In the genomic region with DNA sequence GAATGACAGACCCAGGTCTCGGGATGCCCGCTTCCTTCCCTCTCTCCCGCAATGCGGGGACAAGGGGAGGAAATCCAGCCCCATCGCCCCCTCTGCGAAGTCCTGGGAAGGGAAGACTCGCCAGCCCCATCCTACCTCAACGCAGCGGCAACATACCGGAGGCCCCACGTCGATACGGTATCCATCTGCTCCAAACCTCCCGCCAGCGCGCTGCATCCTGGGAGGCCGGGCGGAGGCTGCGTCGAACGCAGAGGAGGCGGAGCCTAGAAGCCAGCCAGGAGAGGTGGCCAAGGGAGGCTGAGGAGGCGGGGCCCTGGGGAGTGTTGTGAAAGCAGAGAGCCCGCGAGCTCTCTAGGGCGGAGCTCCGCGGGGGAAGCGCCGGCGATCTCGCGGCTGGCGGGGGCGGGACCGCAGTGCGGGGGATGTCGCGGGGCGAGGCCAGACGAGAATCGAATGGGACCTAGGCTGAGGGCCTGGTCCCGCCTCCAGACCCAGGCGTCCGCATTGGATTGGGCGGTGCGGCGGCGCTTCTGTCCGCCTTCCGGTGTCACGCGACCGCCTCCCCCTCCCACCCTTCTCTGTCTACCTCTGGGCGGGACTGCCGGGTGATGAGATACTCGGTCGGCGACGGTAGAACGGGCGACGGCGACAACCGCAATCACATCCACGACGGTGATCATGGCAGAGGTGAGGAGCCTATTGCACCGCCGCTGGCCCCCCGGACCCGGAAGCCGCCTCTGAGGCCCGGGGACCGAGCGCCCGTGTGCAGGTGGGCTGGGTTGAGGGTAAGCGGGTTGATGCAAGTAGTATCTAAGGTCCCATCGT, we compare ENCODE assay signal across 8 cellular contexts. TPM values are rescaled to one million over a fixed set of nuclear protein-coding genes. Genes with fewer than 3 reads are reported as not detected.
A peak's percentile ranks its signal among the peaks of the same experiment; 100 is the strongest.
DNase-seq lines count a peak whose midpoint lies in the region; ATAC-seq and TF ChIP-seq lines count a peak whose summit lies in the region.

Gene FANCB (minus strand): TSS at position 219 of the 825 bp plus-strand sequence. CDS start 7,559 bp downstream, outside the sequence.
Gene MOSPD2 (plus strand): TSS at position 571 of the 825 bp plus-strand sequence. CDS start 108 bp downstream, at position 679.

- H3K4me3 ChIP-seq in liver (ENCODE audit: low read depth in 1 of 3, low read length in 3 of 3), result peak within 1 kb of the TSS; percentile 64 to 83 (median 75)

- H3K27ac Mint-ChIP-seq in CD4-positive, alpha-beta T cell, result peak within 1 kb of the TSS; percentile 91

- H3K27me3 ChIP-seq in CD4-positive, alpha-beta T cell (ENCODE audit: control insufficient read depth, insufficient read depth, low read length), result no peaks in the 10 kb centered on the region
- no peaks in the 10 kb centered on the region for H3K27me3 ChIP-seq in liver (ENCODE audit: control insufficient read depth in 4 of 4, insufficient read depth in 4 of 4, low read length in 3 of 4)

- CTCF ChIA-PET in CD4-positive, alpha-beta T cell (lab: Charles Lee), result no interaction called here

- peak; percentile 89 for ATAC-seq in CD4-positive, alpha-beta T cell (ENCODE audit: poor library complexity)
- ATAC-seq in GM19452 (IDR thresholded peaks at IDR 0.05; ENCODE audit: unreplicated experiment) (peak; percentile 96), HG03575 (IDR thresholded peaks at IDR 0.05; ENCODE audit: extremely low read depth, insufficient number of reproducible peaks, low FRiP score, unreplicated experiment) (peak; percentile 93)

- peak within 1 kb of the TSS; percentile 72 for H3K27ac ChIP-seq in CD4-positive, alpha-beta T cell (ENCODE audit: low read depth, low read length)
- peak within 1 kb of the TSS; percentile 74 to 80 for H3K27ac ChIP-seq in liver (ENCODE audit: low read depth in 1 of 2, low read length in 2 of 2)

- H3K36me3 Mint-ChIP-seq in CD4-positive, alpha-beta T cell (ENCODE audit: low read depth), result peaks cover 7% of the 10 kb centered on the region

- H3K4me1 ChIP-seq in liver (ENCODE audit: control insufficient read depth in 4 of 4, insufficient read depth in 4 of 4, low read length in 3 of 4), result peaks cover 0 to 6% (median 5%) of the 10 kb centered on the region in 4 donors

- H3K4me1 Mint-ChIP-seq in CD4-positive, alpha-beta T cell (ENCODE audit: low read depth), result peaks cover 8% of the 10 kb centered on the region

- peak; percentile 82 to 94 (median 90) for DNase-seq in CD4-positive, alpha-beta T cell
- peak; percentile 99 for DNase-seq in NCI-H82 (lab: John Stamatoyannopoulos, UW)
- peak; percentile 91 to 93 for DNase-seq in activated CD4-positive, alpha-beta T cell treated with anti-CD3 and anti-CD28 coated beads, Interleukin-2, amount 50 U/mL, for 48 hours
- DNase-seq in dermis microvascular lymphatic vessel endothelial cell (ENCODE audit: low read depth in 2 of 2), result peak; percentile 83 to 95
- DNase-seq in stimulated activated CD4-positive, alpha-beta T cell treated with anti-CD3 and anti-CD28 coated beads, Interleukin-4, amount 100 ng/mL, for 1 hour, result peak; percentile 92

- intact Hi-C loops in CD4-positive, alpha-beta T cell (cut with DNase I, micrococcal nuclease), result loop anchor here (5.0 to 10.0 kb wide), 5 partner anchors 464 to 1992 kb away; partner anchors contain the start of genes CA5B (in 1 of the 2), GEMIN8 (in 1 of the 2) and PIGA (in 1 of the 2)

- under 1% methylated on average over 78 of the region's 78 CpGs for WGBS in liver

- H3K9ac ChIP-seq in liver (ENCODE audit: low read depth in 1 of 2, low read length in 2 of 2), result peak within 1 kb of the TSS; percentile 37 to 77

- H3K36me3 ChIP-seq in liver (ENCODE audit: control insufficient read depth in 4 of 4, insufficient read depth in 3 of 4, low read depth in 1 of 4, low read length in 3 of 4), result no peaks in the 10 kb centered on the region

- peak in 1 of 2 donors; percentile 7 for TF ChIP-seq RAD21 in liver (IDR thresholded peaks at IDR 0.05)

- no peak for TF ChIP-seq CTCF in CD4-positive, alpha-beta T cell (IDR thresholded peaks at IDR 0.05)
- TF ChIP-seq CTCF in liver (IDR thresholded peaks at IDR 0.05; ENCODE audit: low read depth, low read length, missing input control), result no peak

- POLR2A ChIA-PET in CD4-positive, alpha-beta T cell (lab: Charles Lee), result interaction anchor here (0.7 kb wide), 1 partner anchor 846 kb away, joined by 3 read pairs; no protein-coding TSS in a partner anchor

- no peaks in the 10 kb centered on the region for H3K27me3 Mint-ChIP-seq in CD4-positive, alpha-beta T cell

- H3K9me3 ChIP-seq in CD4-positive, alpha-beta T cell (ENCODE audit: control insufficient read depth, low read length), result no peaks in the 10 kb centered on the region
- no peaks in the 10 kb centered on the region for H3K9me3 ChIP-seq in liver (ENCODE audit: control insufficient read depth in 4 of 4, low read length in 3 of 4)

- H3K4me3 Mint-ChIP-seq in CD4-positive, alpha-beta T cell, result peak within 1 kb of the TSS; percentile 93

- H3K9me3 Mint-ChIP-seq in CD4-positive, alpha-beta T cell, result no peaks in the 10 kb centered on the region

TF ChIP-seq in liver, 16 proteins besides CTCF, POLR2A, EP300 and RAD21:
- TF ChIP-seq RXRA (IDR thresholded peaks at IDR 0.05) (no peak), SP1 (IDR thresholded peaks at IDR 0.05) (peak; percentile 69), EGR1 (IDR thresholded peaks at IDR 0.05; ENCODE audit: low read depth in 2 of 2) (peak; percentile 77 to 79), REST (IDR thresholded peaks at IDR 0.05) (peak; percentile 49), YY1 (IDR thresholded peaks at IDR 0.05) (peak; percentile 35), GABPA (IDR thresholded peaks at IDR 0.05 in 1 of 2, conservative IDR thresholded peaks at IDR 0.05 in 1 of 2) (peak in 1 of 2 donors; percentile 59), FOXA1 (IDR thresholded peaks at IDR 0.05) (no peak)
- TF ChIP-seq, protein P1, sequence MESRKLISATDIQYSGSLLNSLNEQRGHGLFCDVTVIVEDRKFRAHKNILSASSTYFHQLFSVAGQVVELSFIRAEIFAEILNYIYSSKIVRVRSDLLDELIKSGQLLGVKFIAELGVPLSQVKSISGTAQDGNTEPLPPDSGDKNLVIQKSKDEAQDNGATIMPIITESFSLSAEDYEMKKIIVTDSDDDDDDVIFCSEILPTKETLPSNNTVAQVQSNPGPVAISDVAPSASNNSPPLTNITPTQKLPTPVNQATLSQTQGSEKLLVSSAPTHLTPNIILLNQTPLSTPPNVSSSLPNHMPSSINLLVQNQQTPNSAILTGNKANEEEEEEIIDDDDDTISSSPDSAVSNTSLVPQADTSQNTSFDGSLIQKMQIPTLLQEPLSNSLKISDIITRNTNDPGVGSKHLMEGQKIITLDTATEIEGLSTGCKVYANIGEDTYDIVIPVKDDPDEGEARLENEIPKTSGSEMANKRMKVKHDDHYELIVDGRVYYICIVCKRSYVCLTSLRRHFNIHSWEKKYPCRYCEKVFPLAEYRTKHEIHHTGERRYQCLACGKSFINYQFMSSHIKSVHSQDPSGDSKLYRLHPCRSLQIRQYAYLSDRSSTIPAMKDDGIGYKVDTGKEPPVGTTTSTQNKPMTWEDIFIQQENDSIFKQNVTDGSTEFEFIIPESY (IDR thresholded peaks at IDR 0.05), result peak; percentile 93

RNA-seq across cellular contexts. Expression of gene FANCB, which starts in this region (rescaled TPM):
- total RNA-seq in CD4-positive, alpha-beta T cell, result 1 to 10 TPM; 1.5 to 1.6 TPM
- total RNA-seq in dermis microvascular lymphatic vessel endothelial cell (1.8 and 3.6 TPM in 2 replicates), liver (1 to 10 TPM in 1 of 2 donors, under 1 TPM in 1; 0.25 to 6.2 TPM)
- under 1 TPM; 0.07 to 0.32 TPM for polyA plus RNA-seq in liver

RNA-seq across cellular contexts. Expression of gene MOSPD2, which starts in this region (rescaled TPM):
- total RNA-seq in CD4-positive, alpha-beta T cell, result 1 to 10 TPM; 6.4 to 6.8 TPM
- total RNA-seq in dermis microvascular lymphatic vessel endothelial cell (7.6 and 8.7 TPM in 2 replicates), liver (1 to 10 TPM; 6.1 to 9.1 TPM)
- polyA plus RNA-seq in liver, result 1 to 10 TPM; 3.0 to 3.6 TPM

Comparison
In these comparisons a context has a peak if more than half of its experiments do, and no peak if none do; other contexts are left out.
1. Peak in every context shown above with its lines: DNase-seq, ATAC-seq, H3K4me3 ChIP-seq and H3K27ac ChIP-seq.